22 cellular contexts compared by ENCODE assay signal in the genomic region with DNA sequence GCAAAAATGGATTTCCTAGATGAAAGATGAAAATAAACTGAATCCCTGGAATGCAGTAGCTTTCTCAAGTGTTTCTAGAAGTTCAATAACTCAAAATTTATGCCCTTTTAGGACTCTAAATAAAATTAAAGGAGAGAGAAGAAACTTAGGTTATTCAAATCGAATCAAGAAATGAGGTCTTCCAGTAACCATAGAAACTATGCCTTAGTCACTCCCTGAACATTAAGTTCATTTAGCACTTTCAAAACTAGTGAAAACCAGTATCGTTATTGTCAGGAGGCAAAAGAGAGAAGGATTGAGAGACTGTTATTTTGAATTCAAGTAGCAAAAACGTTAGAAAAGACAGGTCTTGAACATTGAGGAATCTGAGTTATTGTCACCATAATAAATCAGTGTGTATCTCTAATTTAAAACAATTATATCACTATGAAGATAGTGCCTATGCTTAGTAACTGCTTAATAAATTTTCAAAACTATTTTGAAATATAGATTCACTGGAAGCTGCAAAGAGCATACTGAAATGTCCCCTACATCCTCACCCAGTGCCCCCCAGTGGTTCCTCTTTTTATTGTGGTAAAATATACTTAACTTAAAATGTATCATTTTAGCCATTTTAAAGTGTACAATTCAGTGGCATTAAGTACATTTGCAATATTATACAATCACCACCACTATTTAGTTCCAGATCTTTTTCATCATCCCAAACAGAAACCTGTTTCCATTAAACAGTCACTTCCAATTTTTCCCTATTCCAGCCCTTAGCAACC. TPM values are rescaled to one million over a fixed set of nuclear protein-coding genes. Genes with fewer than 3 reads are reported as not detected.
DNase-seq lines count a peak whose midpoint lies in the region; ATAC-seq and TF ChIP-seq lines count a peak whose summit lies in the region.
"Had no signal": no experiment of that assay in that cellular context is flagged by ENCODE, and none has a peak within 500 bp of the region (broad histone marks: within the 10 kb centered on the region; RNA-seq: fewer than 3 reads in every experiment).

No MANE protein-coding gene starts in this region.

- H3K4ac ChIP-seq in mesenchymal stem cell (ENCODE audit: low read depth in 1 of 2, low read length in 2 of 2) = no peak overlapping the region

- no peak overlapping the region for H2BK120ac ChIP-seq in mesenchymal stem cell (ENCODE audit: low read depth, low read length)

- no peak overlapping the region for H3K4me2 ChIP-seq in mesenchymal stem cell (ENCODE audit: low read length, poor library complexity, severe bottlenecking)
- H3K4me2 ChIP-seq: GM23338 had no signal

- DNase-seq in Kasumi-1 (lab: John Stamatoyannopoulos, UW) (peak; percentile 22 to 35), RWPE2 (ENCODE audit: low spot score) (no peak), mesenchymal stem cell (no peak), HUDEP-2 (lab: John Stamatoyannopoulos, UW; ENCODE audit: unreplicated experiment in 76 of 76) (no peak), vagina (ENCODE audit: extremely low spot score in 2 of 2) (no peak), NCI-H1092 (lab: John Stamatoyannopoulos, UW) (no peak), medulla oblongata (ENCODE audit: extremely low spot score) (no peak)
- DNase-seq: activated naive CD4-positive, alpha-beta T cell treated with anti-CD3 and anti-CD28 coated beads, Interleukin-2, amount 50 U/mL, for 16 hours; activated T-cell treated with anti-CD3 and anti-CD28 coated beads, Interleukin-2, amount 50 U/mL, for 24 hours; aorta; central memory CD4-positive, alpha-beta T cell; kidney glomerular epithelial cell; mammary epithelial cell; NCI-H1092 treated with DMSO at 0.1 percent for 48 hours; NCI-H524; right cardiac atrium; SHP77 treated with DMSO at 0.1 percent for 48 hours had no signal

- H2AK5ac ChIP-seq in mesenchymal stem cell (ENCODE audit: low read length, severe bottlenecking) = no peak overlapping the region

- WGBS in mesenchymal stem cell = 83% methylated on average over 1 of the region's 3 CpGs

- H2AFZ ChIP-seq in mesenchymal stem cell (ENCODE audit: low read depth, low read length) = no peak overlapping the region
- H2AFZ ChIP-seq: GM23338 had no signal

- peaks cover 7% of the 10 kb centered on the region for H3K79me1 ChIP-seq in mesenchymal stem cell (replicated peaks; ENCODE audit: low read length, poor library complexity, severe bottlenecking)

- no peak overlapping the region for H2BK15ac ChIP-seq in mesenchymal stem cell (ENCODE audit: low read depth, poor library complexity, severe bottlenecking)

- H3K36me3 ChIP-seq in RWPE2 (ENCODE audit: low read depth) (peaks cover 14% of the 10 kb centered on the region; the same call in 1 of the 2 replicates), mesenchymal stem cell (ENCODE audit: control insufficient read depth in 1 of 2, insufficient read depth in 2 of 2, low read depth in 1 of 2, low read length in 2 of 2) (peaks cover 13 to 18% of the 10 kb centered on the region in 2 experiments), vagina (peaks cover 0 to 10% of the 10 kb centered on the region in 2 donors)

- H3K4me3 ChIP-seq in RWPE2 (ENCODE audit: severe bottlenecking) (no peak overlapping the region), mesenchymal stem cell (ENCODE audit: insufficient read depth in 1 of 2, low read depth in 1 of 2, low read length in 2 of 2) (no peak overlapping the region), vagina (no peak overlapping the region)
- H3K4me3 ChIP-seq: gastroesophageal sphincter, GM23338 had no signal

- no peak for TF ChIP-seq POLR2A in vagina (IDR thresholded peaks at IDR 0.05)

- H4K91ac ChIP-seq in mesenchymal stem cell (ENCODE audit: low read length) = no peak overlapping the region

- no peak overlapping the region for H3K14ac ChIP-seq in mesenchymal stem cell (ENCODE audit: low read length in 2 of 2)

- H4K8ac ChIP-seq in mesenchymal stem cell (ENCODE audit: low read length) = no peak overlapping the region

- no peak overlapping the region for H2BK5ac ChIP-seq in mesenchymal stem cell (ENCODE audit: low read depth, low read length, poor library complexity, severe bottlenecking)

- H3K23ac ChIP-seq in mesenchymal stem cell (ENCODE audit: low read length in 2 of 2) = no peak overlapping the region

- no peaks in the 10 kb centered on the region for H3K9me3 ChIP-seq in RWPE2 (ENCODE audit: severe bottlenecking)
- H3K9me3 ChIP-seq in mesenchymal stem cell (ENCODE audit: control insufficient read depth, low read length) = no peaks in the 10 kb centered on the region
- H3K9me3 ChIP-seq in vagina = no peaks in the 10 kb centered on the region
- H3K9me3 ChIP-seq: gastroesophageal sphincter had no signal

- H3K27ac ChIP-seq in RWPE2 (ENCODE audit: poor library complexity, severe bottlenecking) = no peak overlapping the region
- H3K27ac ChIP-seq in mesenchymal stem cell (ENCODE audit: low read length, poor library complexity, severe bottlenecking) = no peak overlapping the region
- no peak overlapping the region for H3K27ac ChIP-seq in vagina
- H3K27ac ChIP-seq: epithelial cell of prostate, gastroesophageal sphincter had no signal

- H3K27me3 ChIP-seq in RWPE2 (ENCODE audit: insufficient read depth, poor library complexity, severe bottlenecking) (no peaks in the 10 kb centered on the region), mesenchymal stem cell (ENCODE audit: control insufficient read depth in 1 of 2, insufficient read depth in 1 of 2, low read length in 2 of 2) (peaks cover 4 to 8% of the 10 kb centered on the region in 2 experiments), vagina (no peaks in the 10 kb centered on the region)
- H3K27me3 ChIP-seq: gastroesophageal sphincter had no signal

- H3K4me1 ChIP-seq in RWPE2 (ENCODE audit: insufficient read depth, poor library complexity, severe bottlenecking) = no peaks in the 10 kb centered on the region
- peaks cover 4% of the 10 kb centered on the region for H3K4me1 ChIP-seq in mesenchymal stem cell (ENCODE audit: control insufficient read depth, insufficient read depth, low read depth, low read length)
- H3K4me1 ChIP-seq in vagina = peaks cover 10% of the 10 kb centered on the region

- no peak overlapping the region for H3K18ac ChIP-seq in mesenchymal stem cell (ENCODE audit: low read depth in 1 of 2, low read length in 2 of 2)

- TF ChIP-seq CTCF in GM12873 (IDR thresholded peaks at IDR 0.05; ENCODE audit: insufficient read depth, low read depth, low read length, missing control alignments) (peak; percentile 26), RWPE2 (IDR thresholded peaks at IDR 0.05; ENCODE audit: poor library complexity, severe bottlenecking) (peak; percentile 6), vagina (IDR thresholded peaks at IDR 0.05) (no peak)

- H3K9ac ChIP-seq in mesenchymal stem cell (ENCODE audit: low read length) = peak overlapping the region; percentile 11

- ATAC-seq in RWPE2 (ENCODE audit: low read depth) = no peak
- ATAC-seq: gastroesophageal sphincter, GM23338, right cardiac atrium, WTC11 had no signal

- no peak overlapping the region for H2BK12ac ChIP-seq in mesenchymal stem cell (ENCODE audit: low read length in 2 of 2)

- intact Hi-C loops in vagina (cut with DNase I) = no loop called here

RNA-seq across cellular contexts. Expression of gene RPP21, which starts 4.6 kb away (rescaled TPM):
- 83.5 TPM for polyA plus RNA-seq in mesenchymal stem cell (2013, experiment 1 of 2)
- 77.7 TPM for polyA plus RNA-seq in mesenchymal stem cell (2013, experiment 2 of 2)
- total RNA-seq in vagina = 152 TPM

RNA-seq across cellular contexts. Expression of gene TRIM39, which starts 22.9 kb away (rescaled TPM):
- polyA plus RNA-seq in mesenchymal stem cell (2013, experiment 1 of 2) = 8.8 TPM
- polyA plus RNA-seq in mesenchymal stem cell (2013, experiment 2 of 2) = 7.4 TPM
- 10.1 TPM for total RNA-seq in vagina

Comparison
In these comparisons a context has a peak if more than half of its experiments do, and no peak if none do; other contexts are left out.
1. CTCF ChIP-seq: peak in GM12873 (single experiment) and RWPE2 (single experiment); none in vagina (0 of 3).
2. DNase-seq: peak in Kasumi-1 (2 of 2); none in RWPE2 (single experiment), mesenchymal stem cell (single experiment), HUDEP-2 (0 of 76), vagina (0 of 2), NCI-H1092 (single experiment) and medulla oblongata (single experiment).